ENCODE assay signal across 1 cellular context in genomic region chr18:48934400-48934707, GRCh38.
TF ChIP-seq lines count a peak whose summit lies in the region.

No MANE protein-coding gene starts in this region.

TF ChIP-seq in WTC11, 78 proteins besides CTCF, POLR2A, EP300 and RAD21 (continued from another document):
- no peak for TF ChIP-seq OVOL2 (CRISPR knock-in tag; IDR thresholded peaks at IDR 0.05; ENCODE audit: borderline replicate concordance)
- TF ChIP-seq, protein P1, sequence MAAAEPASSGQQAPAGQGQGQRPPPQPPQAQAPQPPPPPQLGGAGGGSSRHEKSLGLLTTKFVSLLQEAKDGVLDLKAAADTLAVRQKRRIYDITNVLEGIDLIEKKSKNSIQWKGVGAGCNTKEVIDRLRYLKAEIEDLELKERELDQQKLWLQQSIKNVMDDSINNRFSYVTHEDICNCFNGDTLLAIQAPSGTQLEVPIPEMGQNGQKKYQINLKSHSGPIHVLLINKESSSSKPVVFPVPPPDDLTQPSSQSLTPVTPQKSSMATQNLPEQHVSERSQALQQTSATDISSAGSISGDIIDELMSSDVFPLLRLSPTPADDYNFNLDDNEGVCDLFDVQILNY (CRISPR knock-in tag; IDR thresholded peaks at IDR 0.05): no peak
- TF ChIP-seq, protein P2, sequence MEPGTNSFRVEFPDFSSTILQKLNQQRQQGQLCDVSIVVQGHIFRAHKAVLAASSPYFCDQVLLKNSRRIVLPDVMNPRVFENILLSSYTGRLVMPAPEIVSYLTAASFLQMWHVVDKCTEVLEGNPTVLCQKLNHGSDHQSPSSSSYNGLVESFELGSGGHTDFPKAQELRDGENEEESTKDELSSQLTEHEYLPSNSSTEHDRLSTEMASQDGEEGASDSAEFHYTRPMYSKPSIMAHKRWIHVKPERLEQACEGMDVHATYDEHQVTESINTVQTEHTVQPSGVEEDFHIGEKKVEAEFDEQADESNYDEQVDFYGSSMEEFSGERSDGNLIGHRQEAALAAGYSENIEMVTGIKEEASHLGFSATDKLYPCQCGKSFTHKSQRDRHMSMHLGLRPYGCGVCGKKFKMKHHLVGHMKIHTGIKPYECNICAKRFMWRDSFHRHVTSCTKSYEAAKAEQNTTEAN (CRISPR knock-in tag; IDR thresholded peaks at IDR 0.05): no peak
- TF ChIP-seq, protein P3, sequence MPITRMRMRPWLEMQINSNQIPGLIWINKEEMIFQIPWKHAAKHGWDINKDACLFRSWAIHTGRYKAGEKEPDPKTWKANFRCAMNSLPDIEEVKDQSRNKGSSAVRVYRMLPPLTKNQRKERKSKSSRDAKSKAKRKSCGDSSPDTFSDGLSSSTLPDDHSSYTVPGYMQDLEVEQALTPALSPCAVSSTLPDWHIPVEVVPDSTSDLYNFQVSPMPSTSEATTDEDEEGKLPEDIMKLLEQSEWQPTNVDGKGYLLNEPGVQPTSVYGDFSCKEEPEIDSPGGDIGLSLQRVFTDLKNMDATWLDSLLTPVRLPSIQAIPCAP (CRISPR knock-in tag; IDR thresholded peaks at IDR 0.05): no peak
